Comparison of ENCODE assay signal across 8 cellular contexts in the genomic region with DNA sequence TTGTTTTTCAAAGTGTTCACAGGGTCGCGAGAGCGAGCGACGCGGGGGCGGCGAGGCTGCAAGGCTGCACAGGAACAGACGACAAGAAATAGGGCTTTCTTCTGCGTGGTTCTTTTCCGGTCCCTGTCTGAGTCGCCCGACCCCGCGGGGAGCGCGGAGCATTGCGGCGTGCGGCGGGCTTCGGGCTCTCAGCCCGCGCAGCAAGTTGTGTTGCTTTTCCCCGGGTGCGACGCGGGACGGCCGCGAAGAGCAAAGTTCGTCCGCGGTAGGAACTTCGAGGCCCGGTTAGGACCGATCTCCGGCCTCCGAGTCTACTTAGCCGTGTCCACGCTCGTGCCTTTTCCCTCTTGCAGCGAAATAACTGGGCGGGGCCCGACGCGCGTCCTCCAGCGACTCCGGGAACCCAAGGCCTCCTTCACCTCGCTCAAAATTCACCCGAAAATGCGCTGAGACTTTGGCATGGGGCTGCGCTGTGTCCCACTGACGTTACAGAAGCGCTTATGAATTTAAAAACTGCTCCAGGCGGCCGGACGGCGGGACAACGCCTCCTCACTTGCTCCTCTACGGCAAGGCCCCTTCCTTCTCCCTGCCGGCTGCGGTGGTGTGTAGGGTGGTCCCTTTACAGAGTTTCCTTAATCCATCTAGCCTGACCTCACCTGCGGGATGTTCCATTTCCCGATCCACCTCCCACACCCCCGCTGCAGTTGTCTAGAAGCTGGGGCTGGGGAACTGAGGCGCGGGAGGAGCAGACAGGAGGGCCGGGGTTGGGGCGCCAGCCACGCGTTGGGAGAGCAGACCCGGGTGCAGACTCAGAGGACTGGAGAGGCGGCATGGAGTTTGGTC. TPM values are rescaled to one million over a fixed set of nuclear protein-coding genes. Genes with fewer than 3 reads are reported as not detected.
DNase-seq lines count a peak whose midpoint lies in the region; ATAC-seq, FAIRE-seq and TF ChIP-seq lines count a peak whose summit lies in the region.

No MANE protein-coding gene starts in this region.

- POLR2A ChIA-PET in IMR-90 (lab: Charles Lee; ENCODE audit: unreplicated experiment) = no interaction called here
- POLR2A ChIA-PET in SK-N-SH (lab: Yijun Ruan, JAX) = interaction anchor here (1.3 kb wide), 1 partner anchor 11 kb away, joined by 5 read pairs; no protein-coding TSS in a partner anchor

- no peak overlapping the region for H3K4me3 ChIP-seq in IMR-90 (ENCODE audit: insufficient read depth, low read depth, low read length)
- peak overlapping the region; percentile 15 for H3K4me3 ChIP-seq in hepatocyte
- H3K4me3 ChIP-seq in SK-N-SH (ENCODE audit: low read depth in 2 of 2, low read length in 1 of 2) = no peak overlapping the region

- H3K79me1 ChIP-seq in IMR-90 (ENCODE audit: low read depth in 1 of 2, low read length in 2 of 2) = peaks cover 0 to 8% of the 10 kb centered on the region in 2 experiments; a peak in 1 of 4 replicates

- H3K36me3 ChIP-seq in IMR-90 (ENCODE audit: control insufficient read depth, insufficient read depth, low read length) = peaks cover 3% of the 10 kb centered on the region; the same call in 1 of the 2 replicates
- H3K36me3 ChIP-seq in hepatocyte (replicated peaks; ENCODE audit: insufficient read depth, low read depth) = no peaks in the 10 kb centered on the region
- peaks cover 0 to 3% of the 10 kb centered on the region in 2 experiments for H3K36me3 ChIP-seq in SK-N-SH (replicated peaks in 1 of 2; ENCODE audit: control insufficient read depth in 1 of 2, insufficient read depth in 2 of 2, low read length in 1 of 2)

- TF ChIP-seq RAD21 in IMR-90 (IDR thresholded peaks at IDR 0.05; ENCODE audit: low read length) (no peak), SK-N-SH (IDR thresholded peaks at IDR 0.05; ENCODE audit: low read length) (no peak)

- TF ChIP-seq POLR2A in IMR-90 (IDR thresholded peaks at IDR 0.05; ENCODE audit: low read depth, low read length) (no peak), H54 (IDR thresholded peaks at IDR 0.05; ENCODE audit: low read depth, low read length) (no peak)

- CTCF ChIA-PET in IMR-90 (lab: Yijun Ruan, JAX) (no interaction called here), SK-N-SH (lab: Yijun Ruan, JAX) (interaction anchor here (0.7 to 2.8 kb wide), 3 partner anchors 19 to 307 kb away, joined by 3 to 23 read pairs (median 5); no protein-coding TSS in a partner anchor)

- no peaks in the 10 kb centered on the region for H3K9me1 ChIP-seq in IMR-90 (ENCODE audit: insufficient read depth, low read length)

- H4K91ac ChIP-seq in IMR-90 (ENCODE audit: insufficient read depth, low read depth, low read length) = no peak overlapping the region

- no peak for DNase-seq in IMR-90
- peak; percentile 33 for DNase-seq in activated T-helper 2 cell treated with anti-CD3 and anti-CD28 coated beads, Interferon-gamma antibody, Interleukin-2, Interleukin-4, amounts not matched to agents 10 μg/mL and 5 μg/mL and 100 μg/mL, durations not matched to agents 14 hours and 24 hours and 36 hours (ENCODE audit: low spot score)
- peak; percentile 48 for DNase-seq in hepatocyte (ENCODE audit: low spot score)
- peak in 2 of 3 donors; percentile 17 to 19 for DNase-seq in stimulated activated CD4-positive, alpha-beta T cell treated with anti-CD3 and anti-CD28 coated beads, Interleukin-12 subunit alpha, Interleukin-12 subunit beta, amount 100 ng/mL, for 48 hours (ENCODE audit: low read depth in 2 of 3, low spot score in 1 of 3)
- no peak for DNase-seq in SK-N-SH
- DNase-seq in DMS79 treated with DMSO at 0.1 percent for 48 hours (lab: John Stamatoyannopoulos, UW) = no peak
- DNase-seq in OCI-M1 (lab: John Stamatoyannopoulos, UW) = no peak
- no peak for DNase-seq in H54 (ENCODE audit: insufficient read length, low spot score)

- WGBS in IMR-90 (ENCODE audit: extremely low coverage in 2 of 2, insufficient read length in 1 of 2), 2 experiments = 36% methylated on average over 43 of the region's 75 CpGs; no CpG with 5 or more reads in 1 of the 2 experiments
- 12% methylated on average over 75 of the region's 75 CpGs for WGBS in hepatocyte (ENCODE audit: low lambda C conversion rate, missing lambda C conversion rate)
- 96% methylated on average over 64 of the region's 75 CpGs for WGBS in SK-N-SH (ENCODE audit: low lambda C conversion rate)

- H3K9ac ChIP-seq in IMR-90 (ENCODE audit: low read depth, low read length) (no peak overlapping the region), SK-N-SH (no peak overlapping the region)

- H3K4me1 Mint-ChIP-seq in activated T-helper 2 cell treated with anti-CD3 and anti-CD28 coated beads, Interferon-gamma antibody, Interleukin-2, Interleukin-4, amounts not matched to agents 10 μg/mL and 5 μg/mL and 100 μg/mL, durations not matched to agents 14 hours and 24 hours and 36 hours (ENCODE audit: low read depth) = peaks cover 35% of the 10 kb centered on the region

- H3K4me2 ChIP-seq in IMR-90 (ENCODE audit: low read depth, low read length) (no peak overlapping the region), hepatocyte (peak overlapping the region; percentile 94), SK-N-SH (no peak overlapping the region)

- peak overlapping the region; percentile 87 for H3K4me3 Mint-ChIP-seq in activated T-helper 2 cell treated with anti-CD3 and anti-CD28 coated beads, Interferon-gamma antibody, Interleukin-2, Interleukin-4, amounts not matched to agents 10 μg/mL and 5 μg/mL and 100 μg/mL, durations not matched to agents 14 hours and 24 hours and 36 hours (ENCODE audit: low read depth)

- no peak overlapping the region for H3K23ac ChIP-seq in IMR-90 (ENCODE audit: low read depth, low read length)

- no peak overlapping the region for H3K18ac ChIP-seq in IMR-90 (ENCODE audit: low read depth, low read length)

- H4K8ac ChIP-seq in IMR-90 (ENCODE audit: low read depth in 2 of 2, low read length in 2 of 2) = no peak overlapping the region

- no TSS peak for BruUV-seq in IMR-90 (replicated peaks; lab: Mats Ljungman, UMichigan)

- H3K9me2 ChIP-seq in hepatocyte (replicated peaks; ENCODE audit: insufficient read depth) (no peaks in the 10 kb centered on the region), SK-N-SH (no peaks in the 10 kb centered on the region)

- no peak for FAIRE-seq in H54 (lab: Jason Lieb, UNC)

- no peak overlapping the region for H2BK15ac ChIP-seq in IMR-90 (ENCODE audit: low read depth, low read length)

- intact Hi-C loops in IMR-90 (cut with micrococcal nuclease) = no loop called here
- intact Hi-C loops in activated T-helper 2 cell treated with anti-CD3 and anti-CD28 coated beads, Interferon-gamma antibody, Interleukin-2, Interleukin-4, amounts not matched to agents 10 μg/mL and 5 μg/mL and 100 μg/mL, durations not matched to agents 14 hours and 24 hours and 36 hours (cut with micrococcal nuclease) = loop anchor here (5.0 kb wide), 1 partner anchor 508 kb away; no protein-coding TSS in a partner anchor

- H3K14ac ChIP-seq in IMR-90 (replicated peaks; ENCODE audit: low read depth, low read length) = no peak overlapping the region

- H3K27me3 Mint-ChIP-seq in activated T-helper 2 cell treated with anti-CD3 and anti-CD28 coated beads, Interferon-gamma antibody, Interleukin-2, Interleukin-4, amounts not matched to agents 10 μg/mL and 5 μg/mL and 100 μg/mL, durations not matched to agents 14 hours and 24 hours and 36 hours (ENCODE audit: low read depth) = peaks cover 19% of the 10 kb centered on the region

- no peak for TF ChIP-seq EP300 in SK-N-SH (IDR thresholded peaks at IDR 0.05; ENCODE audit: borderline replicate concordance in 1 of 2, low read depth in 1 of 2, low read length in 1 of 2)

- no peak overlapping the region for H2BK5ac ChIP-seq in IMR-90 (ENCODE audit: low read depth, low read length, poor library complexity, severe bottlenecking)

- H4K20me1 ChIP-seq in IMR-90 (ENCODE audit: insufficient read depth, low read length) (peaks cover 18% of the 10 kb centered on the region), hepatocyte (ENCODE audit: insufficient read depth, poor library complexity, severe bottlenecking) (peaks cover 29% of the 10 kb centered on the region), SK-N-SH (ENCODE audit: insufficient read depth) (no peaks in the 10 kb centered on the region; the same call in 1 of the 2 replicates)

- H3K27ac ChIP-seq in IMR-90 (ENCODE audit: insufficient read depth, low read length) (no peak overlapping the region), hepatocyte (no peak overlapping the region), SK-N-SH (ENCODE audit: low read depth in 2 of 2, low read length in 1 of 2) (no peak overlapping the region)

- in situ Hi-C loops in IMR-90 (cut with MboI; ENCODE audit: low sequenced_read_pairs) = loop anchor here (5.0 to 10.0 kb wide), 2 partner anchors 556 to 583 kb away; no protein-coding TSS in a partner anchor

- H3K36me3 Mint-ChIP-seq in activated T-helper 2 cell treated with anti-CD3 and anti-CD28 coated beads, Interferon-gamma antibody, Interleukin-2, Interleukin-4, amounts not matched to agents 10 μg/mL and 5 μg/mL and 100 μg/mL, durations not matched to agents 14 hours and 24 hours and 36 hours (ENCODE audit: low read depth) = peaks cover 38% of the 10 kb centered on the region

- dilution Hi-C loops in IMR-90 (cut with HindIII; ENCODE audit: low sequenced_read_pairs, unreplicated experiment) = no loop called here

- H3K4me1 ChIP-seq in IMR-90 (ENCODE audit: control insufficient read depth, insufficient read depth, low read length) (peaks cover 2% of the 10 kb centered on the region), hepatocyte (ENCODE audit: insufficient read depth) (peaks cover 38% of the 10 kb centered on the region), SK-N-SH (ENCODE audit: control insufficient read depth in 1 of 2, insufficient read depth in 2 of 2, low read depth in 1 of 2, low read length in 1 of 2) (peaks cover 0 to 10% of the 10 kb centered on the region in 2 experiments; a peak in 2 of 4 replicates)

- H3K9me3 Mint-ChIP-seq in activated T-helper 2 cell treated with anti-CD3 and anti-CD28 coated beads, Interferon-gamma antibody, Interleukin-2, Interleukin-4, amounts not matched to agents 10 μg/mL and 5 μg/mL and 100 μg/mL, durations not matched to agents 14 hours and 24 hours and 36 hours = no peaks in the 10 kb centered on the region

- no peak overlapping the region for H2AK9ac ChIP-seq in IMR-90 (replicated peaks; ENCODE audit: low read depth, low read length, poor library complexity)

- H2AFZ ChIP-seq in IMR-90 (replicated peaks; ENCODE audit: low read length, poor library complexity) = peak overlapping the region; percentile 57
- H2AFZ ChIP-seq in hepatocyte = peak overlapping the region; percentile 81
- H2AFZ ChIP-seq in SK-N-SH (ENCODE audit: low read depth) = no peak overlapping the region

- TF ChIP-seq CTCF in IMR-90 (conservative IDR thresholded peaks at IDR 0.05; ENCODE audit: low read depth, low read length) = no peak
- TF ChIP-seq CTCF in hepatocyte (IDR thresholded peaks at IDR 0.05; ENCODE audit: poor library complexity) = no peak
- no peak for TF ChIP-seq CTCF in SK-N-SH (IDR thresholded peaks at IDR 0.05)

- no peak overlapping the region for H2BK120ac ChIP-seq in IMR-90 (ENCODE audit: low read depth, low read length)

- H3K4ac ChIP-seq in IMR-90 (ENCODE audit: low read depth, low read length) = no peak overlapping the region

- H3K9me3 ChIP-seq in IMR-90 (ENCODE audit: control insufficient read depth, insufficient read depth, low read length) = peaks cover 3% of the 10 kb centered on the region; the same call in 1 of the 2 replicates
- H3K9me3 ChIP-seq in hepatocyte (ENCODE audit: low read depth) = no peaks in the 10 kb centered on the region
- H3K9me3 ChIP-seq in SK-N-SH = no peaks in the 10 kb centered on the region

- H3K79me2 ChIP-seq in hepatocyte = peaks cover 28% of the 10 kb centered on the region
- H3K79me2 ChIP-seq in SK-N-SH (ENCODE audit: insufficient read depth) = 0 out of 2 replicates have a peak, but pooled peaks cover 9% of the 10 kb centered on the region

- peaks cover 20% of the 10 kb centered on the region for H3K27me3 ChIP-seq in IMR-90 (ENCODE audit: control insufficient read depth, insufficient read depth, low read length)
- peaks cover 32% of the 10 kb centered on the region for H3K27me3 ChIP-seq in hepatocyte
- no peaks in the 10 kb centered on the region for H3K27me3 ChIP-seq in SK-N-SH (ENCODE audit: insufficient read depth)

- H3K27ac Mint-ChIP-seq in activated T-helper 2 cell treated with anti-CD3 and anti-CD28 coated beads, Interferon-gamma antibody, Interleukin-2, Interleukin-4, amounts not matched to agents 10 μg/mL and 5 μg/mL and 100 μg/mL, durations not matched to agents 14 hours and 24 hours and 36 hours = peak overlapping the region; percentile 91

- no peak overlapping the region for H4K5ac ChIP-seq in IMR-90 (ENCODE audit: low read depth, low read length)

- H2AK5ac ChIP-seq in IMR-90 (ENCODE audit: low read depth, low read length) = no peak overlapping the region

- ATAC-seq in IMR-90 (ENCODE audit: low read depth) = no peak

- peaks cover 4% of the 10 kb centered on the region for H3F3A ChIP-seq in SK-N-SH (replicated peaks; ENCODE audit: insufficient read depth)

- no peak overlapping the region for H3K56ac ChIP-seq in IMR-90 (ENCODE audit: extremely low read depth, insufficient read depth, low read length)

- H2BK20ac ChIP-seq in IMR-90 (ENCODE audit: low read depth, low read length) = no peak overlapping the region

RNA-seq across cellular contexts. Expression of a gene that starts 1.5 kb away (rescaled TPM):
- 1.1 and 1.4 TPM in 2 replicates for total RNA-seq in IMR-90 (2012; rRNA removed)
- 1.7 TPM in 2 replicates for polyA plus RNA-seq in IMR-90 (2012; rRNA removed)
- polyA plus RNA-seq in IMR-90 (2012; cell fraction: cytosol; rRNA removed) = 0.78 and 1.4 TPM in 2 replicates
- polyA plus RNA-seq in IMR-90 (2012; cell fraction: nucleus; rRNA removed; ENCODE audit: low replicate concordance) = 2.6 and 5.7 TPM in 2 replicates
- 214 and 225 TPM in 2 replicates for total RNA-seq in activated T-helper 2 cell treated with anti-CD3 and anti-CD28 coated beads, Interferon-gamma antibody, Interleukin-2, Interleukin-4, amounts not matched to agents 10 μg/mL and 5 μg/mL and 100 μg/mL, durations not matched to agents 14 hours and 24 hours and 36 hours
- total RNA-seq in hepatocyte = 25.3 and 26.5 TPM in 2 replicates
- polyA plus RNA-seq in hepatocyte = 12.3 and 13.0 TPM in 2 replicates
- polyA plus RNA-seq in SK-N-SH (2012; rRNA removed) = 2.4 and 3.3 TPM in 2 replicates
- polyA plus RNA-seq in SK-N-SH (2012; cell fraction: cytosol; rRNA removed) = 2.8 and 3.3 TPM in 2 replicates
- polyA plus RNA-seq in SK-N-SH (2012; cell fraction: nucleus; rRNA removed) = 5.1 and 7.3 TPM in 2 replicates

Comparison
In these comparisons a context has a peak if more than half of its experiments do, and no peak if none do; other contexts are left out.
1. DNase-seq: peak in activated T-helper 2 cell treated with anti-CD3 and anti-CD28 coated beads, Interferon-gamma antibody, Interleukin-2, Interleukin-4, amounts not matched to agents 10 μg/mL and 5 μg/mL and 100 μg/mL, durations not matched to agents 14 hours and 24 hours and 36 hours (single experiment), hepatocyte (single experiment) and stimulated activated CD4-positive, alpha-beta T cell treated with anti-CD3 and anti-CD28 coated beads, Interleukin-12 subunit alpha, Interleukin-12 subunit beta, amount 100 ng/mL, for 48 hours (2 of 3); none in IMR-90 (single experiment), SK-N-SH (single experiment), DMS79 treated with DMSO at 0.1 percent for 48 hours (single experiment), OCI-M1 (single experiment) and H54 (single experiment).
2. RNA of a gene that starts 1.5 kb away (total RNA-seq): 214 to 225 TPM in activated T-helper 2 cell treated with anti-CD3 and anti-CD28 coated beads, Interferon-gamma antibody, Interleukin-2, Interleukin-4, amounts not matched to agents 10 μg/mL and 5 μg/mL and 100 μg/mL, durations not matched to agents 14 hours and 24 hours and 36 hours and 25.3 to 26.5 TPM in hepatocyte; 1.1 to 1.4 TPM in IMR-90; every median in the first group is over 10 times any median in the second.